In the genomic region with DNA sequence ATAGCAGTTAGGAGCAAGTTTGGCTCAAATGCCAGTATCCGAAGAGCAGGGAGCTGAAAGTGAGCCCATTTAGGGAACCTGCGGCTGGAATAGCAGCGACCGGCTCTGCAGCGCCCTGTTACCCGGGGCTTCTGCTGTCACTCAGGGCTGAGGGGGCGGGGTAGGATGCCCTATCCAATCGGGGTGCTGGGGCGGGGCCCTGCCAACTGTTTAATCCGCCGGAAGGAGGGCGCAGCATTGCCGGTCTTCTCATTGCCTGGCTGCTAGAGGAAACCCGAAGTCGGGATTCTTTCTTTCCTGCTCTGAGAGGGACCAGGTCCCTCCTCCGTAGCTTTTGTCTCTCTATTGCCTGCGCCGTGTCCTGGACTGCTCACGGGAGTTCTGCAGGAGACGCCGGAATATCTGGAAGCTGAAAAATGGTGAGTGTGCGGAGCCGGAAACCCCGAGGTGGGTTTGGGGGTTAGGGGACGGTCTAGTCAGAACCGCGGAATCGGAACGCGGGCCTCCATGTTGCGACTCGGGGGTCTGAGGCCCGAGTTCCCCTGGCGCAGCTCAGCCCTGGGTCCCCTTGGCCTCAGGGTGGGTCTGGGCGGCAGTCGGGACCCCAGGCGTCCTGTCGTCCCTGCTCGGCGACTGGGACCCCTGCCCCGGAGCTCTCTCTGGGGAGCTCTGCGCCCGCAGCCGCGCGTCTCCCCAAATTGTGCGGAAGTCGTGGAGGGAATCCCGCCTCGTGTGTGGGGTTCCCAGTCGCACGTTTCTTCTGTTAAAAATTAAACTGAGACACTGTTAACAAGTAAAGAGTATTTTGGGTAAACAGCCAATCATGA, we compare ENCODE assay signal across 8 cellular contexts. TPM values are rescaled to one million over a fixed set of nuclear protein-coding genes. Genes with fewer than 3 reads are reported as not detected.
DNase-seq lines count a peak whose midpoint lies in the region; ATAC-seq and TF ChIP-seq lines count a peak whose summit lies in the region.

No MANE protein-coding gene starts in this region.

- H3K36me3 Mint-ChIP-seq in CD8-positive, alpha-beta T cell: peaks cover 16% of the 10 kb centered on the region
- H3K36me3 Mint-ChIP-seq in activated T-cell treated with anti-CD3 and anti-CD28 coated beads, Interleukin-2, amount 50 U/mL, for 4 hours (ENCODE audit: insufficient read depth): no peaks in the 10 kb centered on the region
- no peaks in the 10 kb centered on the region for H3K36me3 Mint-ChIP-seq in naive B cell

- H3K4me3 ChIP-seq in CD8-positive, alpha-beta T cell (ENCODE audit: low read depth, low read length): peak overlapping the region; percentile 98
- peak overlapping the region; percentile 88 for H3K4me3 ChIP-seq in PC-3 (ENCODE audit: low read length)

- peak overlapping the region; percentile 97 for H3K4me2 ChIP-seq in PC-3 (ENCODE audit: low read length)

- CTCF ChIA-PET in CD8-positive, alpha-beta T cell (lab: Charles Lee): interaction anchor here (0.5 to 11.5 kb wide), 22 partner anchors 10 to 612 kb away, joined by 3 to 222 read pairs (median 5); a partner anchor contains a TSS
- CTCF ChIA-PET in PC-3 (lab: Charles Lee): interaction anchor here (0.6 to 2.8 kb wide), 7 partner anchors 11 to 328 kb away, joined by 3 to 26 read pairs (median 4); a partner anchor contains a TSS

- H2AFZ ChIP-seq in PC-3 (ENCODE audit: low read length): peak overlapping the region; percentile 94

- POLR2A ChIA-PET in CD8-positive, alpha-beta T cell (lab: Charles Lee): interaction anchor here (0.5 to 3.0 kb wide), 7 partner anchors 23 to 190 kb away, joined by 3 to 26 read pairs (median 3); a partner anchor contains a TSS
- POLR2A ChIA-PET in PC-3 (lab: Charles Lee; ENCODE audit: unreplicated experiment): interaction anchor here (0.6 to 0.9 kb wide), 2 partner anchors 11 to 1654 kb away, joined by 4 to 7 read pairs; no protein-coding TSS in a partner anchor

- intact Hi-C loops in CD8-positive, alpha-beta T cell (cut with DNase I, micrococcal nuclease): loop anchor here (1.0 to 5.0 kb wide), 7 partner anchors 23 to 249 kb away; a partner anchor contains a TSS
- intact Hi-C loops in PC-3 (cut with micrococcal nuclease): loop anchor here (1.0 to 2.0 kb wide), 5 partner anchors 23 to 190 kb away; a partner anchor contains a TSS

- no peaks in the 10 kb centered on the region for H3F3A ChIP-seq in PC-3 (ENCODE audit: low read length, unreplicated experiment)

- H3K4me1 ChIP-seq in CD8-positive, alpha-beta T cell (ENCODE audit: insufficient read depth, low read length): peaks cover 10% of the 10 kb centered on the region
- H3K4me1 ChIP-seq in PC-3 (ENCODE audit: insufficient read depth, low read length): no peaks in the 10 kb centered on the region

- no peaks in the 10 kb centered on the region for H3K9me3 Mint-ChIP-seq in CD8-positive, alpha-beta T cell
- no peaks in the 10 kb centered on the region for H3K9me3 Mint-ChIP-seq in activated T-cell treated with anti-CD3 and anti-CD28 coated beads, Interleukin-2, amount 50 U/mL, for 4 hours
- peaks cover 0 to 6% (median 2%) of the 10 kb centered on the region in 7 donors for H3K9me3 Mint-ChIP-seq in naive B cell

- no peaks in the 10 kb centered on the region for H3K27me3 Mint-ChIP-seq in CD8-positive, alpha-beta T cell (ENCODE audit: low read depth)
- no peaks in the 10 kb centered on the region for H3K27me3 Mint-ChIP-seq in activated T-cell treated with anti-CD3 and anti-CD28 coated beads, Interleukin-2, amount 50 U/mL, for 4 hours (ENCODE audit: low read depth)
- no peaks in the 10 kb centered on the region for H3K27me3 Mint-ChIP-seq in naive B cell

- H3K79me2 ChIP-seq in PC-3 (ENCODE audit: low read length): peaks cover 21% of the 10 kb centered on the region; the same call in 1 of the 2 replicates

- no peaks in the 10 kb centered on the region for H4K20me1 ChIP-seq in PC-3 (ENCODE audit: low read length)

- TF ChIP-seq CTCF in CD8-positive, alpha-beta T cell (IDR thresholded peaks at IDR 0.05): no peak
- TF ChIP-seq CTCF in GM20000 (IDR thresholded peaks at IDR 0.05; ENCODE audit: extremely low read depth, missing control alignments) (no peak), PC-3 (conservative IDR thresholded peaks at IDR 0.05; ENCODE audit: low read depth, low read length) (no peak)

- peak; percentile 82 to 94 (median 90) for DNase-seq in CD8-positive, alpha-beta T cell
- DNase-seq in GM20000 (ENCODE audit: low spot score): peak; percentile 88
- peak; percentile 78 for DNase-seq in HuH-7.5 (ENCODE audit: low spot score)
- DNase-seq in PC-3: peak; percentile 98
- peak; percentile 87 for DNase-seq in activated T-cell treated with anti-CD3 and anti-CD28 coated beads, Interleukin-2, amount 50 U/mL, for 4 hours
- DNase-seq in fibroblast of gingiva (ENCODE audit: low read depth): peak; percentile 89
- DNase-seq in naive B cell: peak; percentile 89
- peak; percentile 76 to 94 for DNase-seq in stimulated activated CD8-positive, alpha-beta memory T cell treated with anti-CD3 and anti-CD28 coated beads, Interleukin-7, amount 100 ng/mL, for 48 hours (ENCODE audit: extremely low read depth in 1 of 2, low read depth in 1 of 2)

- BruUV-seq in PC-3 (replicated peaks; lab: Mats Ljungman, UMichigan): TSS peak; percentile 97

- H3K27ac Mint-ChIP-seq in CD8-positive, alpha-beta T cell: peak overlapping the region; percentile 91
- H3K27ac Mint-ChIP-seq in naive B cell: peak overlapping the region; percentile 95 to 99 (median 98)

- peaks cover 25% of the 10 kb centered on the region for H3K4me1 Mint-ChIP-seq in CD8-positive, alpha-beta T cell (ENCODE audit: low read depth)
- peaks cover 17% of the 10 kb centered on the region for H3K4me1 Mint-ChIP-seq in activated T-cell treated with anti-CD3 and anti-CD28 coated beads, Interleukin-2, amount 50 U/mL, for 4 hours (ENCODE audit: low read depth)
- H3K4me1 Mint-ChIP-seq in naive B cell: peaks cover 24 to 35% (median 33%) of the 10 kb centered on the region in 3 donors

- no peaks in the 10 kb centered on the region for H3K27me3 ChIP-seq in CD8-positive, alpha-beta T cell (ENCODE audit: insufficient read depth, low read length)
- no peaks in the 10 kb centered on the region for H3K27me3 ChIP-seq in PC-3 (ENCODE audit: low read length)

- no peaks in the 10 kb centered on the region for H3K9me3 ChIP-seq in CD8-positive, alpha-beta T cell (ENCODE audit: low read length)
- peaks cover 7% of the 10 kb centered on the region for H3K9me3 ChIP-seq in PC-3 (ENCODE audit: low read length)

- H3K36me3 ChIP-seq in CD8-positive, alpha-beta T cell (ENCODE audit: insufficient read depth, low read length): no peaks in the 10 kb centered on the region
- H3K36me3 ChIP-seq in PC-3 (ENCODE audit: low read depth, low read length): peaks cover 13% of the 10 kb centered on the region; the same call in 1 of the 2 replicates

- peak overlapping the region; percentile 99 for H3K4me3 Mint-ChIP-seq in CD8-positive, alpha-beta T cell
- peak overlapping the region; percentile 99 for H3K4me3 Mint-ChIP-seq in activated T-cell treated with anti-CD3 and anti-CD28 coated beads, Interleukin-2, amount 50 U/mL, for 4 hours
- H3K4me3 Mint-ChIP-seq in naive B cell: peak overlapping the region; percentile 96 to 100 (median 99)

- H3K9me2 ChIP-seq in PC-3 (replicated peaks; ENCODE audit: low read length): no peaks in the 10 kb centered on the region

- peak overlapping the region; percentile 73 for H3K9ac ChIP-seq in PC-3 (ENCODE audit: low read length)

- H3K27ac ChIP-seq in CD8-positive, alpha-beta T cell (ENCODE audit: low read depth, low read length): peak overlapping the region; percentile 79
- peak overlapping the region; percentile 19 for H3K27ac ChIP-seq in PC-3 (ENCODE audit: low read length)

- peak; percentile 92 for ATAC-seq in CD8-positive, alpha-beta T cell
- ATAC-seq in PC-3 (peak; percentile 97), naive B cell (ENCODE audit: low read depth in 2 of 2) (peak; percentile 91 to 93)
- ATAC-seq in activated T-cell treated with anti-CD3 and anti-CD28 coated beads, Interleukin-2, amount 50 U/mL, for 4 hours: peak; percentile 97

RNA-seq across cellular contexts. Expression of a gene that starts 22.8 kb away (rescaled TPM):
- 1 to 10 TPM; 1.5 to 1.8 TPM for total RNA-seq in CD8-positive, alpha-beta T cell
- total RNA-seq in PC-3 (2014; rRNA removed): 0.33 TPM in 1 of 2 replicates, not detected in the other
- total RNA-seq in activated T-cell treated with anti-CD3 and anti-CD28 coated beads, Interleukin-2, amount 50 U/mL, for 4 hours: under 1 TPM; 0.24 to 0.56 (median 0.27) TPM
- polyA plus RNA-seq in naive B cell (ENCODE audit: low read depth in 6 of 6): 1 to 10 TPM in 5 of 6 donors, not detected in 1; 3.8 to 8.2 (median 6.0) TPM

RNA-seq across cellular contexts. Expression of a gene that starts 47.9 kb away (rescaled TPM):
- 1 to 10 TPM; 1.0 to 2.1 TPM for total RNA-seq in CD8-positive, alpha-beta T cell
- total RNA-seq in PC-3 (2014; rRNA removed): 5.4 and 7.8 TPM in 2 replicates
- total RNA-seq in activated T-cell treated with anti-CD3 and anti-CD28 coated beads, Interleukin-2, amount 50 U/mL, for 4 hours: under 1 TPM; 0.16 to 0.57 (median 0.51) TPM
- 10 to 100 TPM in 1 of 6 donors, 1 to 10 TPM in 5; 2.2 to 11.0 (median 5.0) TPM for polyA plus RNA-seq in naive B cell (ENCODE audit: low read depth in 6 of 6)

Comparison
In these comparisons a context has a peak if more than half of its experiments do, and no peak if none do; other contexts are left out.
1. Peak in every context shown above with its lines: DNase-seq, ATAC-seq, H3K4me3 ChIP-seq and H3K27ac ChIP-seq.